ENCODE assay signal across 15 cellular contexts in the genomic region with DNA sequence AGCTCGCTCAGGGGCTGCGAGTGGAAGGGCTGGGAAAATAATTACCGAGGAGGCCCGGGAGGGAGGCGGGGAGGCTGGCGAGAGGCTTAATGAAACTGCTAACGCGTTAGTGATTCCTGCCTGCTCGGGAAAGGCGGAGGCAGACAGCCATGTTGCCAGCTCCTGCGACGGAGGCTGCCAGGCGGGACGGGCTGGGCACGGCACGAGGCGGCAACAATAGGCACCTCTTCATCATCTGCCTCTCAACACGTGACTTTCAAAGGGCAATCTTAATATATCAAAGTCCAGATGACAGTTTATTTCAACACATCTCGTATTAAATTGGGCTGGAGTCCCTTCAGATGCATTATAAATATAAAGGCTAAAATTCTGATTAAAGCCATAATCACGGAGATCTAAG.
A peak's percentile ranks its signal among the peaks of the same experiment; 100 is the strongest.
DNase-seq lines count a peak whose midpoint lies in the region; ATAC-seq and TF ChIP-seq lines count a peak whose summit lies in the region.
"Had no signal": no experiment of that assay in that cellular context is flagged by ENCODE, and none has a peak within 500 bp of the region (broad histone marks: within the 10 kb centered on the region; RNA-seq: fewer than 3 reads in every experiment).

No MANE protein-coding gene starts in this region.

- H3K9me3 ChIP-seq in Peyer's patch = no peaks in the 10 kb centered on the region
- H3K9me3 ChIP-seq: HAP-1 had no signal

- H3K27me3 Mint-ChIP-seq in activated naive CD8-positive, alpha-beta T cell treated with anti-CD3 and anti-CD28 coated beads, Interleukin-2, amount 50 U/mL, for 24 hours = peaks cover 5% of the 10 kb centered on the region

- no peak for ATAC-seq in GM19463 (IDR thresholded peaks at IDR 0.05; ENCODE audit: unreplicated experiment)
- ATAC-seq in HG03521 (IDR thresholded peaks at IDR 0.05; ENCODE audit: unreplicated experiment) = no peak
- ATAC-seq in activated naive CD8-positive, alpha-beta T cell treated with anti-CD3 and anti-CD28 coated beads, Interleukin-2, amount 50 U/mL, for 24 hours = no peak

- H3K27ac ChIP-seq in Peyer's patch = no peak overlapping the region
- peak overlapping the region in 58 of 59 donors; percentile 20 to 94 (median 77) for H3K27ac ChIP-seq in dorsolateral prefrontal cortex

- H3K4me1 ChIP-seq in Peyer's patch = peaks cover 0 to 23% (median 3%) of the 10 kb centered on the region in 4 donors
- H3K4me1 ChIP-seq: HAP-1 had no signal

- no peak for TF ChIP-seq CTCF in Peyer's patch (IDR thresholded peaks at IDR 0.05)
- peak in 2 of 56 donors; percentile 11 to 13 for TF ChIP-seq CTCF in dorsolateral prefrontal cortex (IDR thresholded peaks at IDR 0.05 in 54 of 56, conservative IDR thresholded peaks at IDR 0.05 in 2 of 56; ENCODE audit: low read depth in 1 of 56, partially characterized antibody in 56 of 56)

- TF ChIP-seq POLR2A in Peyer's patch (IDR thresholded peaks at IDR 0.05) = no peak

- no peaks in the 10 kb centered on the region for H3K36me3 ChIP-seq in Peyer's patch
- H3K36me3 ChIP-seq: HAP-1 had no signal

- DNase-seq in Peyer's patch (peak in 2 of 3 donors; percentile 74 to 77), dorsolateral prefrontal cortex (peak in 7 of 10 donors; percentile 58 to 67 (median 64)), nucleus accumbens (lab: John Stamatoyannopoulos, UW) (peak in 31 of 56 donors; percentile 8 to 72 (median 32)), SKM-1 (lab: John Stamatoyannopoulos, UW; ENCODE audit: unreplicated experiment) (no peak)
- no peak for DNase-seq in activated naive CD8-positive, alpha-beta T cell treated with anti-CD3 and anti-CD28 coated beads, Interleukin-2, amount 50 U/mL, for 24 hours
- DNase-seq: DMS 273 treated with DMSO at 0.1 percent for 48 hours, EL, Karpas-422, MM.1S, NCI-H1417, NCI-H2029, NCI-H524 treated with DMSO at 0.1 percent for 48 hours had no signal

- H3K27ac Mint-ChIP-seq in activated naive CD8-positive, alpha-beta T cell treated with anti-CD3 and anti-CD28 coated beads, Interleukin-2, amount 50 U/mL, for 24 hours = no peak overlapping the region

- H3K27me3 ChIP-seq in Peyer's patch (no peaks in the 10 kb centered on the region), dorsolateral prefrontal cortex (no peaks in the 10 kb centered on the region)

- H3K9me3 Mint-ChIP-seq in activated naive CD8-positive, alpha-beta T cell treated with anti-CD3 and anti-CD28 coated beads, Interleukin-2, amount 50 U/mL, for 24 hours = no peaks in the 10 kb centered on the region

- H3K4me3 Mint-ChIP-seq in activated naive CD8-positive, alpha-beta T cell treated with anti-CD3 and anti-CD28 coated beads, Interleukin-2, amount 50 U/mL, for 24 hours = no peak overlapping the region

- intact Hi-C loops in dorsolateral prefrontal cortex (cut with DNase I) = no loop called here

- peaks cover 10% of the 10 kb centered on the region for H3K4me1 Mint-ChIP-seq in activated naive CD8-positive, alpha-beta T cell treated with anti-CD3 and anti-CD28 coated beads, Interleukin-2, amount 50 U/mL, for 24 hours

- no peaks in the 10 kb centered on the region for H3K36me3 Mint-ChIP-seq in activated naive CD8-positive, alpha-beta T cell treated with anti-CD3 and anti-CD28 coated beads, Interleukin-2, amount 50 U/mL, for 24 hours (ENCODE audit: low read depth)

- peak overlapping the region in 2 of 4 donors; percentile 26 to 42 for H3K4me3 ChIP-seq in Peyer's patch
- H3K4me3 ChIP-seq in dorsolateral prefrontal cortex = peak overlapping the region in 50 of 59 donors; percentile 2 to 51 (median 28)
- H3K4me3 ChIP-seq: HAP-1 had no signal

Comparison
In these comparisons a context has a peak if more than half of its experiments do, and no peak if none do; other contexts are left out.
1. DNase-seq: peak in Peyer's patch (2 of 3), dorsolateral prefrontal cortex (7 of 10) and nucleus accumbens (31 of 56); none in activated naive CD8-positive, alpha-beta T cell treated with anti-CD3 and anti-CD28 coated beads, Interleukin-2, amount 50 U/mL, for 24 hours (single experiment) and SKM-1 (single experiment).
2. H3K27ac ChIP-seq: peak in dorsolateral prefrontal cortex (58 of 59); none in Peyer's patch (0 of 4).